Comparison of ENCODE assay signal across 12 cellular contexts in the genomic region with DNA sequence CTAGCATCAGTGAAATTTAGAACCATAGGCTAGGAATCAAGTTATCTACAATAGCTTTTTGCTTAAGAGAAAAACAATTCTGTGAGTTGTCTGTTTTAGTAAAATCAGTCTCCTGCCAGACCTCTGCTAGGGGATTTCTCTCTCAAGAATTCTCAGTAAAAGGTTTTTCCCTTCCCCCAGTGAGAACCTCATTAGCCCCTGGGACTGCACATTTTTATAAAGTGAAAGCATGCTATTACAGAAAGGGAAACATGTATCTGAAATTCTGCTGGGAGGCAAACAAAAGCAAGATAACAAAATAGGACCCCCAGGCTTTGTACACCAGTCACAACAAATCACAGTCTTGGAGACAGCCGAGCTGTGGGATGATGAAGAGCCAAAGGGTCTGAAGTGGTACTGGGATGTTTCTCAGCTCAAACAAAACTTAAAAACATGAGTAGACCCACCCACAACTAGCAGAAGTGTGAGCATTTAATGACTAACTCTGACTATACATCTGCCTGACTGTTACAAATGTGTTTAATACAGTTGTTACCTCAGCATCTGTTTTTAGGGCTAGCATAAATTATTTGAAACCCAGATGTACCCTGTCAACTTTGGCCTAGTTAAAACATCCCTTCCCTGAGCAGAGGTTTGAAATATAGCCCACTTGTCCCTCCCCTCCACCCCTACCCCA. TPM values are rescaled to one million over a fixed set of nuclear protein-coding genes. Genes with fewer than 3 reads are reported as not detected.
DNase-seq lines count a peak whose midpoint lies in the region; ATAC-seq and TF ChIP-seq lines count a peak whose summit lies in the region.
"Had no signal": no experiment of that assay in that cellular context is flagged by ENCODE, and none has a peak within 500 bp of the region (broad histone marks: within the 10 kb centered on the region; RNA-seq: fewer than 3 reads in every experiment).

No MANE protein-coding gene starts in this region.

- intact Hi-C loops in activated CD4-positive, alpha-beta T cell treated with anti-CD3 and anti-CD28 coated beads, Interleukin-2, amount 10 ng/mL, durations not matched to agents 24 days and 14 days (cut with micrococcal nuclease) = loop anchor here (1.0 to 5.0 kb wide), 4 partner anchors 20 to 160 kb away; a partner anchor contains a TSS
- intact Hi-C loops in activated T-helper 2 cell treated with anti-CD3 and anti-CD28 coated beads, Interferon-gamma antibody, Interleukin-2, Interleukin-4, amounts not matched to agents 10 μg/mL and 5 μg/mL and 100 μg/mL, durations not matched to agents 14 hours and 24 hours and 36 hours (cut with micrococcal nuclease) = loop anchor here (2.0 kb wide), 1 partner anchor 20 kb away; a partner anchor contains a TSS
- intact Hi-C loops in colonic mucosa (cut with DNase I) (loop anchor here (10.0 kb wide), 2 partner anchors 142 to 322 kb away; no protein-coding TSS in a partner anchor), aorta (cut with DNase I) (loop anchor here in 1 of 2 donors (10.0 kb wide), 1 partner anchor 122 kb away; no protein-coding TSS in a partner anchor)

- H3K27me3 ChIP-seq in colonic mucosa (no peaks in the 10 kb centered on the region), aorta (ENCODE audit: control insufficient read depth in 1 of 2, insufficient read depth in 2 of 2, low read length in 1 of 2) (no peaks in the 10 kb centered on the region)

- TF ChIP-seq CTCF in nephron progenitor cell (IDR thresholded peaks at IDR 0.05) (no peak), colonic mucosa (IDR thresholded peaks at IDR 0.05) (no peak), HFFc6 (IDR thresholded peaks at IDR 0.05) (no peak)

- no peak for DNase-seq in activated CD4-positive, alpha-beta T cell treated with anti-CD3 and anti-CD28 coated beads, Interleukin-2, amount 10 ng/mL, durations not matched to agents 24 days and 14 days
- DNase-seq in activated CD4-positive, alpha-beta T cell treated with anti-CD3 and anti-CD28 coated beads, Interleukin-2, amount 50 U/mL, for 1 hour = no peak
- no peak for DNase-seq in activated T-helper 2 cell treated with anti-CD3 and anti-CD28 coated beads, Interferon-gamma antibody, Interleukin-2, Interleukin-4, amounts not matched to agents 10 μg/mL and 5 μg/mL and 100 μg/mL, durations not matched to agents 14 hours and 24 hours and 36 hours (ENCODE audit: low spot score)
- DNase-seq in nephron progenitor cell (no peak), colonic mucosa (no peak), aorta (no peak), HFFc6 (no peak)
- DNase-seq: activated CD4-positive, alpha-beta T cell treated with anti-CD3 and anti-CD28 coated beads, Interleukin-2, amount 10 ng/mL, durations not matched to agents 7 days and 5 days; caudate nucleus; stimulated activated CD4-positive, alpha-beta T cell treated with anti-CD3 and anti-CD28 coated beads, Interleukin-1b, Interleukin-23, amount 100 ng/mL, for 48 hours had no signal

- peaks cover 20% of the 10 kb centered on the region for H3K36me3 ChIP-seq in colonic mucosa
- H3K36me3 ChIP-seq in aorta (ENCODE audit: control insufficient read depth in 1 of 2, insufficient read depth in 2 of 2, low read length in 1 of 2) = peaks cover 3 to 18% of the 10 kb centered on the region in 2 donors

- no peaks in the 10 kb centered on the region for H3K9me3 ChIP-seq in colonic mucosa
- H3K9me3 ChIP-seq in aorta (ENCODE audit: control insufficient read depth, low read length) = no peaks in the 10 kb centered on the region

- H3K27ac ChIP-seq in colonic mucosa = no peak overlapping the region
- no peak overlapping the region for H3K27ac ChIP-seq in aorta (ENCODE audit: low read depth in 1 of 2, low read length in 2 of 2)
- H3K27ac ChIP-seq: parathyroid adenoma had no signal

- peaks cover 28% of the 10 kb centered on the region for H3K4me1 Mint-ChIP-seq in activated CD4-positive, alpha-beta T cell treated with anti-CD3 and anti-CD28 coated beads, Interleukin-2, amount 10 ng/mL, durations not matched to agents 24 days and 14 days
- H3K4me1 Mint-ChIP-seq in activated T-helper 2 cell treated with anti-CD3 and anti-CD28 coated beads, Interferon-gamma antibody, Interleukin-2, Interleukin-4, amounts not matched to agents 10 μg/mL and 5 μg/mL and 100 μg/mL, durations not matched to agents 14 hours and 24 hours and 36 hours (ENCODE audit: low read depth) = peaks cover 17% of the 10 kb centered on the region
- H3K4me1 Mint-ChIP-seq in nephron progenitor cell (peaks cover 23% of the 10 kb centered on the region), HFFc6 (ENCODE audit: low read depth) (peaks cover 10% of the 10 kb centered on the region; the same call in 1 of the 2 replicates)

- peak overlapping the region; percentile 91 for H3K27ac Mint-ChIP-seq in activated CD4-positive, alpha-beta T cell treated with anti-CD3 and anti-CD28 coated beads, Interleukin-2, amount 10 ng/mL, durations not matched to agents 24 days and 14 days
- peak overlapping the region; percentile 67 for H3K27ac Mint-ChIP-seq in activated T-helper 2 cell treated with anti-CD3 and anti-CD28 coated beads, Interferon-gamma antibody, Interleukin-2, Interleukin-4, amounts not matched to agents 10 μg/mL and 5 μg/mL and 100 μg/mL, durations not matched to agents 14 hours and 24 hours and 36 hours
- H3K27ac Mint-ChIP-seq in nephron progenitor cell (peak overlapping the region; percentile 74), HFFc6 (no peak overlapping the region)

- WGBS in aorta, 2 donors = 0 to 20% methylated on average over 1 of the region's 1 CpG

- peak overlapping the region; percentile 32 for H3K4me3 Mint-ChIP-seq in activated CD4-positive, alpha-beta T cell treated with anti-CD3 and anti-CD28 coated beads, Interleukin-2, amount 10 ng/mL, durations not matched to agents 24 days and 14 days
- H3K4me3 Mint-ChIP-seq in activated T-helper 2 cell treated with anti-CD3 and anti-CD28 coated beads, Interferon-gamma antibody, Interleukin-2, Interleukin-4, amounts not matched to agents 10 μg/mL and 5 μg/mL and 100 μg/mL, durations not matched to agents 14 hours and 24 hours and 36 hours (ENCODE audit: low read depth) = no peak overlapping the region
- H3K4me3 Mint-ChIP-seq in nephron progenitor cell (no peak overlapping the region), HFFc6 (no peak overlapping the region)
- H3K4me3 Mint-ChIP-seq: activated CD4-positive, alpha-beta T cell treated with anti-CD3 and anti-CD28 coated beads, Interleukin-2, amount 10 ng/mL, durations not matched to agents 7 days and 5 days had no signal

- no peaks in the 10 kb centered on the region for H3K27me3 Mint-ChIP-seq in activated CD4-positive, alpha-beta T cell treated with anti-CD3 and anti-CD28 coated beads, Interleukin-2, amount 10 ng/mL, durations not matched to agents 24 days and 14 days
- H3K27me3 Mint-ChIP-seq in activated T-helper 2 cell treated with anti-CD3 and anti-CD28 coated beads, Interferon-gamma antibody, Interleukin-2, Interleukin-4, amounts not matched to agents 10 μg/mL and 5 μg/mL and 100 μg/mL, durations not matched to agents 14 hours and 24 hours and 36 hours (ENCODE audit: low read depth) = no peaks in the 10 kb centered on the region
- H3K27me3 Mint-ChIP-seq in nephron progenitor cell (ENCODE audit: low read depth, poor library complexity) = no peaks in the 10 kb centered on the region
- peaks cover 3% of the 10 kb centered on the region for H3K27me3 Mint-ChIP-seq in HFFc6 (ENCODE audit: insufficient read depth)
- H3K27me3 Mint-ChIP-seq: activated CD4-positive, alpha-beta T cell treated with anti-CD3 and anti-CD28 coated beads, Interleukin-2, amount 10 ng/mL, durations not matched to agents 7 days and 5 days had no signal

- peaks cover 86% of the 10 kb centered on the region for H3K36me3 Mint-ChIP-seq in activated CD4-positive, alpha-beta T cell treated with anti-CD3 and anti-CD28 coated beads, Interleukin-2, amount 10 ng/mL, durations not matched to agents 24 days and 14 days (ENCODE audit: low read depth)
- H3K36me3 Mint-ChIP-seq in activated T-helper 2 cell treated with anti-CD3 and anti-CD28 coated beads, Interferon-gamma antibody, Interleukin-2, Interleukin-4, amounts not matched to agents 10 μg/mL and 5 μg/mL and 100 μg/mL, durations not matched to agents 14 hours and 24 hours and 36 hours (ENCODE audit: low read depth) = peaks cover 93% of the 10 kb centered on the region
- H3K36me3 Mint-ChIP-seq in nephron progenitor cell (ENCODE audit: low read depth) (peaks cover 82% of the 10 kb centered on the region), HFFc6 (ENCODE audit: low read depth) (peaks cover 30% of the 10 kb centered on the region)

- H3K4me3 ChIP-seq in colonic mucosa (no peak overlapping the region), aorta (ENCODE audit: low read length in 2 of 2) (no peak overlapping the region)

- peak; percentile 51 for ATAC-seq in GM21825 (IDR thresholded peaks at IDR 0.05; ENCODE audit: unreplicated experiment)
- ATAC-seq in aorta (ENCODE audit: low FRiP score) = no peak

- H3K9ac ChIP-seq in colonic mucosa (ENCODE audit: low read depth in 2 of 2, low read length in 2 of 2) = no peak overlapping the region
- H3K9ac ChIP-seq: parathyroid adenoma had no signal

- H3K4me1 ChIP-seq in colonic mucosa (no peaks in the 10 kb centered on the region), aorta (ENCODE audit: control insufficient read depth in 1 of 2, insufficient read depth in 2 of 2, low read length in 2 of 2) (no peaks in the 10 kb centered on the region)

- no peaks in the 10 kb centered on the region for H3K9me3 Mint-ChIP-seq in activated CD4-positive, alpha-beta T cell treated with anti-CD3 and anti-CD28 coated beads, Interleukin-2, amount 10 ng/mL, durations not matched to agents 24 days and 14 days
- no peaks in the 10 kb centered on the region for H3K9me3 Mint-ChIP-seq in activated T-helper 2 cell treated with anti-CD3 and anti-CD28 coated beads, Interferon-gamma antibody, Interleukin-2, Interleukin-4, amounts not matched to agents 10 μg/mL and 5 μg/mL and 100 μg/mL, durations not matched to agents 14 hours and 24 hours and 36 hours
- no peaks in the 10 kb centered on the region for H3K9me3 Mint-ChIP-seq in nephron progenitor cell
- no peaks in the 10 kb centered on the region for H3K9me3 Mint-ChIP-seq in HFFc6
- H3K9me3 Mint-ChIP-seq: activated CD4-positive, alpha-beta T cell treated with anti-CD3 and anti-CD28 coated beads, Interleukin-2, amount 10 ng/mL, durations not matched to agents 7 days and 5 days had no signal

RNA-seq across cellular contexts. Expression of a gene that starts 20.0 kb away (rescaled TPM):
- 64.1 and 64.7 TPM in 2 replicates for total RNA-seq in activated CD4-positive, alpha-beta T cell treated with anti-CD3 and anti-CD28 coated beads, Interleukin-2, amount 10 ng/mL, durations not matched to agents 24 days and 14 days
- 49.7 and 50.2 TPM in 2 replicates for total RNA-seq in activated T-helper 2 cell treated with anti-CD3 and anti-CD28 coated beads, Interferon-gamma antibody, Interleukin-2, Interleukin-4, amounts not matched to agents 10 μg/mL and 5 μg/mL and 100 μg/mL, durations not matched to agents 14 hours and 24 hours and 36 hours
- total RNA-seq in colonic mucosa (10 to 100 TPM; 96.9 to 98.3 TPM), aorta (100 to 1,000 TPM; 150 to 173 TPM)
- polyA plus RNA-seq in aorta = 10 to 100 TPM; 26.2 to 78.3 TPM
- total RNA-seq in HFFc6 (2021; fragmentation: NEBNext Ultra II Directional; extraction: Animal tissue kit (Norgen Biotek cat#: 25700)) = 100 to 1,000 TPM; 149 to 167 (median 161) TPM

RNA-seq across cellular contexts. Expression of a gene that starts 39.8 kb away (rescaled TPM):
- total RNA-seq in activated CD4-positive, alpha-beta T cell treated with anti-CD3 and anti-CD28 coated beads, Interleukin-2, amount 10 ng/mL, durations not matched to agents 24 days and 14 days = 109 and 117 TPM in 2 replicates
- total RNA-seq in activated T-helper 2 cell treated with anti-CD3 and anti-CD28 coated beads, Interferon-gamma antibody, Interleukin-2, Interleukin-4, amounts not matched to agents 10 μg/mL and 5 μg/mL and 100 μg/mL, durations not matched to agents 14 hours and 24 hours and 36 hours = 94.5 and 101 TPM in 2 replicates
- total RNA-seq in colonic mucosa = 10 to 100 TPM; 23.2 to 45.7 TPM
- 10 to 100 TPM; 16.4 to 17.1 TPM for total RNA-seq in aorta
- polyA plus RNA-seq in aorta = 1 to 10 TPM; 2.8 to 3.3 TPM
- 10 to 100 TPM; 27.2 to 44.4 (median 42.9) TPM for total RNA-seq in HFFc6 (2021; fragmentation: NEBNext Ultra II Directional; extraction: Animal tissue kit (Norgen Biotek cat#: 25700))
